ENCODE assay signal across 16 cellular contexts in genomic region chr10:119670717-119671116, GRCh38. TPM values are rescaled to one million over a fixed set of nuclear protein-coding genes. Genes with fewer than 3 reads are reported as not detected.
DNase-seq lines count a peak whose midpoint lies in the region; ATAC-seq, FAIRE-seq and TF ChIP-seq lines count a peak whose summit lies in the region.
"Had no signal": no experiment of that assay in that cellular context is flagged by ENCODE, and none has a peak within 500 bp of the region (broad histone marks: within the 10 kb centered on the region; RNA-seq: fewer than 3 reads in every experiment).

No MANE protein-coding gene starts in this region.

- intact Hi-C loops in psoas muscle (cut with DNase I) (no loop called here), testis (cut with DNase I; ENCODE audit: low total_unique reads) (no loop called here)

- peak; percentile 70 for DNase-seq in EL
- DNase-seq in RCC 7860 (ENCODE audit: low spot score), result peak; percentile 52
- peak in 1 of 2 donors; percentile 74 for DNase-seq in psoas muscle
- DNase-seq in activated effector memory CD4-positive, alpha-beta T cell treated with anti-CD3 and anti-CD28 coated beads, Interleukin-2, amount 50 U/mL, for 16 hours, result no peak
- DNase-seq in DMS53 (lab: John Stamatoyannopoulos, UW), result no peak
- no peak for DNase-seq in testis
- DNase-seq: activated B cell treated with CpG ODN at 0.5 μM for 24 hours, colonic mucosa, head of caudate nucleus, islet precursor cell, midbrain, right lobe of liver, RPMI8226, T-helper 1 cell had no signal

- H3K27me3 ChIP-seq in psoas muscle (ENCODE audit: insufficient read depth in 3 of 3, low read length in 2 of 3) (no peaks in the 10 kb centered on the region), testis (no peaks in the 10 kb centered on the region)
- H3K27me3 ChIP-seq: colonic mucosa, right lobe of liver had no signal

- H3K36me3 ChIP-seq in psoas muscle (ENCODE audit: insufficient read depth in 1 of 2, low read depth in 1 of 2) (peaks cover 22 to 63% of the 10 kb centered on the region in 2 donors), testis (ENCODE audit: low read depth, missing control alignments) (no peaks in the 10 kb centered on the region)

- peak overlapping the region; percentile 99 for H3K27ac ChIP-seq in psoas muscle
- H3K27ac ChIP-seq in testis, result no peak overlapping the region
- H3K27ac ChIP-seq: C4-2B, colonic mucosa, right lobe of liver had no signal

- no peak for TF ChIP-seq POLR2A in testis (IDR thresholded peaks at IDR 0.05)

- TF ChIP-seq CTCF in psoas muscle (IDR thresholded peaks at IDR 0.05) (no peak), testis (IDR thresholded peaks at IDR 0.05) (no peak)

- ATAC-seq in esophagus mucosa, result peak; percentile 32
- peak in 2 of 4 donors; percentile 13 to 16 for ATAC-seq in psoas muscle
- ATAC-seq: right lobe of liver had no signal

- H3K4me3 ChIP-seq in psoas muscle (peak overlapping the region; percentile 6), testis (no peak overlapping the region)
- H3K4me3 ChIP-seq: colonic mucosa, right lobe of liver had no signal

- H3K4me1 ChIP-seq in psoas muscle, result peaks cover 79% of the 10 kb centered on the region
- peaks cover 33% of the 10 kb centered on the region for H3K4me1 ChIP-seq in testis
- H3K4me1 ChIP-seq: colonic mucosa had no signal

- 30 to 37% (median 31%) methylated on average over 3 of the region's 3 CpGs for WGBS in psoas muscle, 3 donors
- WGBS in testis, 2 donors, result 69 to 76% methylated on average over 3 of the region's 3 CpGs

- H3K9me3 ChIP-seq in psoas muscle, result no peaks in the 10 kb centered on the region
- H3K9me3 ChIP-seq in testis, result no peaks in the 10 kb centered on the region
- H3K9me3 ChIP-seq: colonic mucosa, right lobe of liver had no signal

- peak; percentile 38 for FAIRE-seq in RCC 7860 (lab: Jason Lieb, UNC)

RNA-seq across cellular contexts. Expression of gene BAG3, which starts 19.5 kb away (rescaled TPM):
- 59.7 TPM for total RNA-seq in esophagus mucosa
- total RNA-seq in psoas muscle, result 100 to 1,000 TPM; 354 to 855 (median 486) TPM
- polyA plus RNA-seq in psoas muscle, result 100 to 1,000 TPM; 283 to 571 (median 364) TPM
- 10 to 100 TPM; 36.7 to 44.8 TPM for total RNA-seq in testis
- polyA plus RNA-seq in testis (ENCODE audit: insufficient read depth, low read depth, low replicate concordance), result 50.3 TPM

RNA-seq across cellular contexts. Expression of gene INPP5F, which starts 55.1 kb away (rescaled TPM):
- total RNA-seq in esophagus mucosa (7.6 TPM), psoas muscle (10 to 100 TPM in 3 of 4 donors, 1 to 10 TPM in 1; 8.0 to 12.3 (median 10.7) TPM), testis (10 to 100 TPM; 19.0 to 23.8 TPM)
- polyA plus RNA-seq in psoas muscle (10 to 100 TPM in 1 of 3 donors, 1 to 10 TPM in 2; 6.0 to 10.0 (median 8.0) TPM), testis (ENCODE audit: insufficient read depth, low read depth, low replicate concordance) (21.9 TPM)

Comparison
In these comparisons a context has a peak if more than half of its experiments do, and no peak if none do; other contexts are left out.
1. DNase-seq: peak in EL (single experiment) and RCC 7860 (single experiment); none in activated effector memory CD4-positive, alpha-beta T cell treated with anti-CD3 and anti-CD28 coated beads, Interleukin-2, amount 50 U/mL, for 16 hours (single experiment), DMS53 (single experiment) and testis (single experiment).